In the genomic region with DNA sequence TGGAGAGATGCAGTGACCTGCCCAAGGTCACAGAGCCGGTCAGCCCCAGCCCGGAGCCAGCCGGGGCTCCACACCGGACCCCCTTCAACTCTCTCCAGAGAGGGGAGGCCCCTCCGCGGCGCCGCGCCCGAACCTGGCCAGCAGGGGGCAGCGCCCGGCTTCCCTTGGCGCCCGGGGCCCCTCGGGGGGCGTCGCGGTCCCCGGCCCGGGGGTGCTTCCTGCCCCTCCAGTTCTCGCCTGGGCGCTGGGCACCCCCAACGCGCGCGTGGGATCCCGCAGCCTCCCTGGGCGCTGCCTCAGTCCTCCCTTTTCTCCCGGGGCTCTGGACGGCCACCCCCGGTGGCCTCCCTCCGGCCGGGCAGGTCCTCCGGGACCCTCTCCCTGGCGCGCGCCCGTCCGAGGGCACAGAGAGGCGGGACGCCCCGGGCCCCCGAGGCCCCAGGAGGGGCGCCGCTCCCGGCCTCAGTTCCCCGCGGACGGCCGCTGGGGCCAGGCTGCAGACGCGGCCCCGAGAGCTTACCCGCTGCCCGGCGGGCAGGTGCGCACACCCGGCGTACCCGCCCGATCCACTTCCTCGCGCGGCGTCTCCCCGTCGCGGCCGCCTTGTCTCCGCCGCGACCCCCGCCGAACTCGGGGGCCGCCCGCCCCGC, we compare ENCODE assay signal across 8 cellular contexts. TPM values are rescaled to one million over a fixed set of nuclear protein-coding genes. Genes with fewer than 3 reads are reported as not detected.
DNase-seq lines count a peak whose midpoint lies in the region; ATAC-seq and TF ChIP-seq lines count a peak whose summit lies in the region.

No MANE protein-coding gene starts in this region.

- no peak overlapping the region for H2AFZ ChIP-seq in H9 (ENCODE audit: low read length)

- H3K9ac ChIP-seq in H9 (ENCODE audit: extremely low read depth, insufficient read length, low read length) (no peak overlapping the region), rectal smooth muscle tissue (ENCODE audit: low read length) (no peak overlapping the region)

- no peak overlapping the region for H2BK12ac ChIP-seq in H9 (ENCODE audit: insufficient read length, low read depth, low read length)

- no peak overlapping the region for H3T11ph ChIP-seq in H9 (ENCODE audit: low read length)

- DNase-seq in 8988T (peak; percentile 56), H9 (peak; percentile 64), fibroblast of pulmonary artery (ENCODE audit: low read depth) (no peak), NCI-H2171 (lab: John Stamatoyannopoulos, UW) (no peak), globus pallidus (ENCODE audit: low spot score) (no peak)
- DNase-seq in activated CD8-positive, alpha-beta T cell treated with anti-CD3 and anti-CD28 coated beads, Interleukin-2, amount 10 ng/mL, durations not matched to agents 7 days and 5 days = peak; percentile 40

- no peak overlapping the region for H2BK5ac ChIP-seq in H9 (ENCODE audit: insufficient read length, low read length)

- H4K5ac ChIP-seq in H9 (ENCODE audit: insufficient read length, low read depth, low read length) = no peak overlapping the region

- no peak overlapping the region for H3K23ac ChIP-seq in H9 (ENCODE audit: insufficient read length, low read depth, low read length)

- H2BK15ac ChIP-seq in H9 (ENCODE audit: low read depth, low read length) = no peak overlapping the region

- H3K27me3 ChIP-seq in H9 (ENCODE audit: insufficient read depth, low read length) (no peaks in the 10 kb centered on the region), rectal smooth muscle tissue (ENCODE audit: control insufficient read depth, insufficient read depth, low read length) (peaks cover 29% of the 10 kb centered on the region)

- POLR2A ChIA-PET in activated CD8-positive, alpha-beta T cell treated with anti-CD3 and anti-CD28 coated beads, Interleukin-2, amount 10 ng/mL, durations not matched to agents 7 days and 5 days (lab: Charles Lee) = no interaction called here

- peak; percentile 74 for ATAC-seq in activated CD8-positive, alpha-beta T cell treated with anti-CD3 and anti-CD28 coated beads, Interleukin-2, amount 10 ng/mL, durations not matched to agents 7 days and 5 days
- no peak for ATAC-seq in GM21360 (IDR thresholded peaks at IDR 0.05; ENCODE audit: unreplicated experiment)

- no peak overlapping the region for H3K18ac ChIP-seq in H9 (ENCODE audit: insufficient read length, low read depth, low read length)

- H2BK20ac ChIP-seq in H9 (ENCODE audit: low read depth, low read length, poor library complexity, severe bottlenecking) = no peak overlapping the region

- H2BK120ac ChIP-seq in H9 (ENCODE audit: low read depth, low read length, poor library complexity, severe bottlenecking) = no peak overlapping the region

- H3K4me3 ChIP-seq in fibroblast of pulmonary artery (replicated peaks; ENCODE audit: low read depth, low read length) (peak overlapping the region; percentile 35), rectal smooth muscle tissue (ENCODE audit: low read length) (peak overlapping the region; percentile 41)

- no CpG with 5 or more reads among the region's 78 CpGs for WGBS in H9 (ENCODE audit: extremely low coverage, insufficient read length, low lambda C conversion rate)

- H3K9me3 ChIP-seq in H9 (ENCODE audit: control insufficient read depth, low read depth, low read length) = no peaks in the 10 kb centered on the region

- H3K79me2 ChIP-seq in H9 (ENCODE audit: insufficient read depth, low read length) = no peaks in the 10 kb centered on the region

- no peaks in the 10 kb centered on the region for H3K36me3 Mint-ChIP-seq in H9 (ENCODE audit: insufficient read depth in 1 of 3, low read depth in 3 of 3)
- H3K36me3 Mint-ChIP-seq in activated CD8-positive, alpha-beta T cell treated with anti-CD3 and anti-CD28 coated beads, Interleukin-2, amount 10 ng/mL, durations not matched to agents 7 days and 5 days (ENCODE audit: low read depth) = no peaks in the 10 kb centered on the region

- H3K4me3 Mint-ChIP-seq in H9 = peak overlapping the region; percentile 81 to 87
- H3K4me3 Mint-ChIP-seq in activated CD8-positive, alpha-beta T cell treated with anti-CD3 and anti-CD28 coated beads, Interleukin-2, amount 10 ng/mL, durations not matched to agents 7 days and 5 days = no peak overlapping the region

- H3K9me3 Mint-ChIP-seq in H9 = no peaks in the 10 kb centered on the region
- H3K9me3 Mint-ChIP-seq in activated CD8-positive, alpha-beta T cell treated with anti-CD3 and anti-CD28 coated beads, Interleukin-2, amount 10 ng/mL, durations not matched to agents 7 days and 5 days (ENCODE audit: insufficient read depth) = no peaks in the 10 kb centered on the region

- H4K20me1 ChIP-seq in H9 (ENCODE audit: control insufficient read depth, insufficient read depth, insufficient read length) = no peaks in the 10 kb centered on the region

- H3K4me2 ChIP-seq in H9 (ENCODE audit: insufficient read depth, insufficient read length, low read length) = peak overlapping the region; percentile 58

- CTCF ChIA-PET in activated CD8-positive, alpha-beta T cell treated with anti-CD3 and anti-CD28 coated beads, Interleukin-2, amount 10 ng/mL, durations not matched to agents 7 days and 5 days (lab: Charles Lee) = interaction anchor here (0.9 to 2.6 kb wide), 7 partner anchors 69 to 323 kb away, joined by 3 to 9 read pairs (median 3); no protein-coding TSS in a partner anchor

- H3K79me1 ChIP-seq in H9 (ENCODE audit: insufficient read depth, low read depth, low read length, poor library complexity, severe bottlenecking) = no peaks in the 10 kb centered on the region

- TF ChIP-seq CTCF in H9 (conservative IDR thresholded peaks at IDR 0.05) (peak; percentile 97), fibroblast of pulmonary artery (IDR thresholded peaks at IDR 0.05; ENCODE audit: low read length, missing control alignments) (peak; percentile 29)

- peaks cover 16 to 27% of the 10 kb centered on the region in 2 experiments for H3K4me1 Mint-ChIP-seq in H9
- peaks cover 4% of the 10 kb centered on the region for H3K4me1 Mint-ChIP-seq in activated CD8-positive, alpha-beta T cell treated with anti-CD3 and anti-CD28 coated beads, Interleukin-2, amount 10 ng/mL, durations not matched to agents 7 days and 5 days (ENCODE audit: low read depth)

- no peak overlapping the region; a peak in 1 of 7 replicates for H3K27ac Mint-ChIP-seq in H9
- H3K27ac Mint-ChIP-seq in activated CD8-positive, alpha-beta T cell treated with anti-CD3 and anti-CD28 coated beads, Interleukin-2, amount 10 ng/mL, durations not matched to agents 7 days and 5 days = no peak overlapping the region

- H4K91ac ChIP-seq in H9 (ENCODE audit: insufficient read length, low read depth, low read length) = no peak overlapping the region

- no peaks in the 10 kb centered on the region for H3K4me1 ChIP-seq in H9 (ENCODE audit: insufficient read depth, low read length)
- no peaks in the 10 kb centered on the region for H3K4me1 ChIP-seq in rectal smooth muscle tissue (ENCODE audit: control insufficient read depth, insufficient read depth, low read length)

- H3K56ac ChIP-seq in H9 (ENCODE audit: insufficient read length, low read depth, low read length) = no peak overlapping the region

- H3K27ac ChIP-seq in H9 (ENCODE audit: insufficient read length, low read depth, low read length) (no peak overlapping the region), rectal smooth muscle tissue (ENCODE audit: low read depth, low read length) (no peak overlapping the region)

- H3K4ac ChIP-seq in H9 (ENCODE audit: low read depth, low read length) = no peak overlapping the region

- peaks cover 5% of the 10 kb centered on the region for H3K23me2 ChIP-seq in H9 (ENCODE audit: insufficient read length, low read depth, low read length, poor library complexity, severe bottlenecking)

- no peaks in the 10 kb centered on the region for H3K36me3 ChIP-seq in rectal smooth muscle tissue (ENCODE audit: control insufficient read depth, insufficient read depth, low read length)

- H2AK5ac ChIP-seq in H9 (ENCODE audit: insufficient read length, low read length) = no peak overlapping the region

- H3K14ac ChIP-seq in H9 (ENCODE audit: insufficient read depth, low read length) = 0 out of 2 replicates have a peak overlapping the region, but pooled peaks have one; percentile 40

- H3K27me3 Mint-ChIP-seq in H9 (ENCODE audit: low read depth) = peaks cover 45% of the 10 kb centered on the region
- H3K27me3 Mint-ChIP-seq in activated CD8-positive, alpha-beta T cell treated with anti-CD3 and anti-CD28 coated beads, Interleukin-2, amount 10 ng/mL, durations not matched to agents 7 days and 5 days (ENCODE audit: low read depth) = peaks cover 68% of the 10 kb centered on the region

- no peak overlapping the region for H4K8ac ChIP-seq in H9 (replicated peaks; ENCODE audit: insufficient read length, low read depth, low read length)

RNA-seq across cellular contexts. Expression of gene HTR1D, which starts 0.4 kb away (rescaled TPM):
- 3.1 and 3.3 TPM in 2 replicates for total RNA-seq in H9 (2021)
- total RNA-seq in activated CD8-positive, alpha-beta T cell treated with anti-CD3 and anti-CD28 coated beads, Interleukin-2, amount 10 ng/mL, durations not matched to agents 7 days and 5 days = not detected

RNA-seq across cellular contexts. Expression of gene LUZP1, which starts 48.2 kb away (rescaled TPM):
- 45.4 and 48.2 TPM in 2 replicates for total RNA-seq in H9 (2021)
- total RNA-seq in activated CD8-positive, alpha-beta T cell treated with anti-CD3 and anti-CD28 coated beads, Interleukin-2, amount 10 ng/mL, durations not matched to agents 7 days and 5 days = 10 to 100 TPM; 15.2 to 16.0 TPM

Comparison
In these comparisons a context has a peak if more than half of its experiments do, and no peak if none do; other contexts are left out.
1. DNase-seq: peak in 8988T (single experiment), H9 (single experiment) and activated CD8-positive, alpha-beta T cell treated with anti-CD3 and anti-CD28 coated beads, Interleukin-2, amount 10 ng/mL, durations not matched to agents 7 days and 5 days (single experiment); none in fibroblast of pulmonary artery (single experiment), NCI-H2171 (single experiment) and globus pallidus (single experiment).